4 cellular contexts compared by ENCODE assay signal in the genomic region with DNA sequence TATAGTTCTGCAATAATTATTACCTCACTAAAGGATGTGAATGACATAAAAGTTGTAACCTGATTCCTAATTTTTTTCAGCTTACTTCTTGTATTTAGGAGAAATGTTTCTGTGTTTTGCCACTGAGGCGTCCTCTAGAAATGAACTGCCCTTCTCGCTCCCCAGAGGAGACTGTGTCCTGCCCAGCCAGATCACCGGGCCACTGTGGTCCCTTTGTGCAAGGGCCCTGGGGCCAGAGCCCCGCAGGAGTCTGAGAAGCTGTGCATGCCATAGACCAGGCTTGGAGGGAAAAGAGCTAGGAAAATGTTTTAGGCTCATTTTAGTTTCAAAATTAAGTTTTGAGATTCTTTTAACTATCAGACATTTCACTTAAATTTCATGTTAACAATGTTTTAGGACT. TPM values are rescaled to one million over a fixed set of nuclear protein-coding genes. Genes with fewer than 3 reads are reported as not detected.
"Had no signal": no experiment of that assay in that cellular context is flagged by ENCODE, and none has a peak within 500 bp of the region (broad histone marks: within the 10 kb centered on the region; RNA-seq: fewer than 3 reads in every experiment).

No MANE protein-coding gene starts in this region.

- DNase-seq: GDM1, GF-D8 had no signal

- H3K4me3 ChIP-seq: GM12878 had no signal

- ATAC-seq: GM12878 had no signal

RNA-seq across cellular contexts. Expression of a gene that starts 31.1 kb away (rescaled TPM):
- total RNA-seq: G401 had no signal
